2 cellular contexts compared by ENCODE assay signal in the genomic region with DNA sequence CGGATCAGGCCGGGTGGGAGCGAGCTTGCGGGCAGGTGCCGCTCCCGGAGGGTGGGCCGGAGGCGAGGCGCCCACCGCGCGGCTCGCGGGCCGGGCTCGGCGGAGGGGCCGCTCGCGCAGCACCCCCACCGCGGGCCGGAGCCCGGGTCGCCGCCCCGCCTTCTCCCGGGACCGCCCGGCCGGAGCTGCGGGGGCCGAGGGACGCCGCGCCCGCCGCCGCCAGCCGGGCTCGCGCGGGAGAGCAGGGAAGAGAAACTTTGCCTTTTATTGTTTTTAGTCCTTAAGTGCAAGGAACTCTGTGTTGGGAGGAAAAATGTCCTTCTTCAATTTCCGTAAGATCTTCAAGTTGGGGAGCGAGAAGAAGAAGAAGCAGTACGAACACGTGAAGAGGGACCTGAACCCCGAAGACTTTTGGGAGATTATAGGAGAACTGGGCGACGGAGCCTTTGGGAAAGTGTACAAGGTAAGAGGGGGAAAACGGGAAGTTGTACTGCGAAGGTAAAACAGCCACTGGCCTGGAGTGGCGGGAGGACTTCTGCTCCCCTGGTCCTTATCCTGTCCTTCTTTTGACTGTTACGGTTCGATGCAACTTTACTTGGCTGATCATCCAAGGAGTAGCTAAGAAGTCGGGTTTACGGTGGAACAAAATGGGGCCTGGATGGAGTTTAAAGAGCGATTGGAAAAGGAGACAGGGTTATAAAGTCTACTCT.
TF ChIP-seq lines count a peak whose summit lies in the region.

No MANE protein-coding gene starts in this region.

TF ChIP-seq in HCT116, 20 proteins besides CTCF, POLR2A, EP300 and RAD21:
- TF ChIP-seq, protein P1, sequence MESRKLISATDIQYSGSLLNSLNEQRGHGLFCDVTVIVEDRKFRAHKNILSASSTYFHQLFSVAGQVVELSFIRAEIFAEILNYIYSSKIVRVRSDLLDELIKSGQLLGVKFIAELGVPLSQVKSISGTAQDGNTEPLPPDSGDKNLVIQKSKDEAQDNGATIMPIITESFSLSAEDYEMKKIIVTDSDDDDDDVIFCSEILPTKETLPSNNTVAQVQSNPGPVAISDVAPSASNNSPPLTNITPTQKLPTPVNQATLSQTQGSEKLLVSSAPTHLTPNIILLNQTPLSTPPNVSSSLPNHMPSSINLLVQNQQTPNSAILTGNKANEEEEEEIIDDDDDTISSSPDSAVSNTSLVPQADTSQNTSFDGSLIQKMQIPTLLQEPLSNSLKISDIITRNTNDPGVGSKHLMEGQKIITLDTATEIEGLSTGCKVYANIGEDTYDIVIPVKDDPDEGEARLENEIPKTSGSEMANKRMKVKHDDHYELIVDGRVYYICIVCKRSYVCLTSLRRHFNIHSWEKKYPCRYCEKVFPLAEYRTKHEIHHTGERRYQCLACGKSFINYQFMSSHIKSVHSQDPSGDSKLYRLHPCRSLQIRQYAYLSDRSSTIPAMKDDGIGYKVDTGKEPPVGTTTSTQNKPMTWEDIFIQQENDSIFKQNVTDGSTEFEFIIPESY (IDR thresholded peaks at IDR 0.05; ENCODE audit: extremely low read depth, insufficient replicate concordance, low read length) = no peak
- TF ChIP-seq YY1 (IDR thresholded peaks at IDR 0.05; ENCODE audit: extremely low read depth, insufficient replicate concordance, low read depth, low read length) = no peak
- TF ChIP-seq, protein P2, sequence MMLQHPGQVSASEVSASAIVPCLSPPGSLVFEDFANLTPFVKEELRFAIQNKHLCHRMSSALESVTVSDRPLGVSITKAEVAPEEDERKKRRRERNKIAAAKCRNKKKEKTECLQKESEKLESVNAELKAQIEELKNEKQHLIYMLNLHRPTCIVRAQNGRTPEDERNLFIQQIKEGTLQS (IDR thresholded peaks at IDR 0.05) = no peak; the same call in 1 of the 2 replicates
- TF ChIP-seq, protein P3, sequence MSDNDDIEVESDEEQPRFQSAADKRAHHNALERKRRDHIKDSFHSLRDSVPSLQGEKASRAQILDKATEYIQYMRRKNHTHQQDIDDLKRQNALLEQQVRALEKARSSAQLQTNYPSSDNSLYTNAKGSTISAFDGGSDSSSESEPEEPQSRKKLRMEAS (IDR thresholded peaks at IDR 0.05) = peak; percentile 51; the same call in 1 of the 2 replicates
- no peak for TF ChIP-seq JUND (IDR thresholded peaks at IDR 0.05)
- no peak for TF ChIP-seq ELF1 (IDR thresholded peaks at IDR 0.05; ENCODE audit: borderline replicate concordance, low read depth)
- no peak for TF ChIP-seq EGR1 (IDR thresholded peaks at IDR 0.05; ENCODE audit: low read depth)
- no peak for TF ChIP-seq EZH2 (IDR thresholded peaks at IDR 0.05)
- no peak for TF ChIP-seq POLR2AphosphoS5 (IDR thresholded peaks at IDR 0.05; ENCODE audit: low read depth, low read length)
- TF ChIP-seq SP1 (IDR thresholded peaks at IDR 0.05; ENCODE audit: low read depth) = no peak
- no peak for TF ChIP-seq SRF (IDR thresholded peaks at IDR 0.05; ENCODE audit: low read depth)
- TF ChIP-seq FOSL1 (IDR thresholded peaks at IDR 0.05; ENCODE audit: low read depth) = no peak
- peak; percentile 89 for TF ChIP-seq ZFX (IDR thresholded peaks at IDR 0.05)
- no peak for TF ChIP-seq TCF7L2 (IDR thresholded peaks at IDR 0.05; ENCODE audit: borderline replicate concordance, extremely low read depth, insufficient read depth, insufficient read length)
- no peak for TF ChIP-seq EZH2phosphoT487 (IDR thresholded peaks at IDR 0.05; ENCODE audit: borderline replicate concordance)
- no peak for TF ChIP-seq CEBPB (IDR thresholded peaks at IDR 0.05; ENCODE audit: low read depth)
- no peak for TF ChIP-seq CBX3 (IDR thresholded peaks at IDR 0.05; ENCODE audit: low read depth)
- TF ChIP-seq SIN3A (IDR thresholded peaks at IDR 0.05; ENCODE audit: low read depth) = peak; percentile 62
- TF ChIP-seq ZNF274 (IDR thresholded peaks at IDR 0.05; ENCODE audit: low read depth, low read length) = no peak
- TF ChIP-seq, protein P4, sequence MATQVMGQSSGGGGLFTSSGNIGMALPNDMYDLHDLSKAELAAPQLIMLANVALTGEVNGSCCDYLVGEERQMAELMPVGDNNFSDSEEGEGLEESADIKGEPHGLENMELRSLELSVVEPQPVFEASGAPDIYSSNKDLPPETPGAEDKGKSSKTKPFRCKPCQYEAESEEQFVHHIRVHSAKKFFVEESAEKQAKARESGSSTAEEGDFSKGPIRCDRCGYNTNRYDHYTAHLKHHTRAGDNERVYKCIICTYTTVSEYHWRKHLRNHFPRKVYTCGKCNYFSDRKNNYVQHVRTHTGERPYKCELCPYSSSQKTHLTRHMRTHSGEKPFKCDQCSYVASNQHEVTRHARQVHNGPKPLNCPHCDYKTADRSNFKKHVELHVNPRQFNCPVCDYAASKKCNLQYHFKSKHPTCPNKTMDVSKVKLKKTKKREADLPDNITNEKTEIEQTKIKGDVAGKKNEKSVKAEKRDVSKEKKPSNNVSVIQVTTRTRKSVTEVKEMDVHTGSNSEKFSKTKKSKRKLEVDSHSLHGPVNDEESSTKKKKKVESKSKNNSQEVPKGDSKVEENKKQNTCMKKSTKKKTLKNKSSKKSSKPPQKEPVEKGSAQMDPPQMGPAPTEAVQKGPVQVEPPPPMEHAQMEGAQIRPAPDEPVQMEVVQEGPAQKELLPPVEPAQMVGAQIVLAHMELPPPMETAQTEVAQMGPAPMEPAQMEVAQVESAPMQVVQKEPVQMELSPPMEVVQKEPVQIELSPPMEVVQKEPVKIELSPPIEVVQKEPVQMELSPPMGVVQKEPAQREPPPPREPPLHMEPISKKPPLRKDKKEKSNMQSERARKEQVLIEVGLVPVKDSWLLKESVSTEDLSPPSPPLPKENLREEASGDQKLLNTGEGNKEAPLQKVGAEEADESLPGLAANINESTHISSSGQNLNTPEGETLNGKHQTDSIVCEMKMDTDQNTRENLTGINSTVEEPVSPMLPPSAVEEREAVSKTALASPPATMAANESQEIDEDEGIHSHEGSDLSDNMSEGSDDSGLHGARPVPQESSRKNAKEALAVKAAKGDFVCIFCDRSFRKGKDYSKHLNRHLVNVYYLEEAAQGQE (IDR thresholded peaks at IDR 0.05; ENCODE audit: low read depth) = no peak

TF ChIP-seq in neural cell, 6 proteins besides CTCF, POLR2A, EP300 and RAD21 (continued from another document):
- TF ChIP-seq, protein P4 (IDR thresholded peaks at IDR 0.05; ENCODE audit: borderline replicate concordance) = no peak
- no peak for TF ChIP-seq EZH2 (IDR thresholded peaks at IDR 0.05; ENCODE audit: borderline replicate concordance, insufficient read depth, low read length, poor library complexity, severe bottlenecking)
- TF ChIP-seq TAF1 (IDR thresholded peaks at IDR 0.05; ENCODE audit: low read depth) = no peak
- TF ChIP-seq SMC3 (conservative IDR thresholded peaks at IDR 0.05; ENCODE audit: poor library complexity) = no peak
- no peak for TF ChIP-seq MXI1 (conservative IDR thresholded peaks at IDR 0.05; ENCODE audit: poor library complexity, severe bottlenecking)
